ENCODE assay signal across 28 cellular contexts in genomic region chr4:85901500-85901899, GRCh38.
DNase-seq lines count a peak whose midpoint lies in the region; ATAC-seq and TF ChIP-seq lines count a peak whose summit lies in the region.
"Had no signal": no experiment of that assay in that cellular context is flagged by ENCODE, and none has a peak within 500 bp of the region (broad histone marks: within the 10 kb centered on the region; RNA-seq: fewer than 3 reads in every experiment).

No MANE protein-coding gene starts in this region.

- H3K23ac ChIP-seq in IMR-90 (ENCODE audit: low read depth, low read length), result no peak overlapping the region

- no peak overlapping the region for H2BK15ac ChIP-seq in IMR-90 (ENCODE audit: low read depth, low read length)

- no peak overlapping the region for H3K14ac ChIP-seq in IMR-90 (replicated peaks; ENCODE audit: low read depth, low read length)

- no peaks in the 10 kb centered on the region for H3K9me3 ChIP-seq in IMR-90 (ENCODE audit: control insufficient read depth, insufficient read depth, low read length)
- H3K9me3 ChIP-seq: left ventricle myocardium inferior, MG63, Peyer's patch had no signal

- no peak overlapping the region for H4K5ac ChIP-seq in IMR-90 (ENCODE audit: low read depth, low read length)

- H3K18ac ChIP-seq in IMR-90 (ENCODE audit: low read depth, low read length), result no peak overlapping the region

- H4K91ac ChIP-seq in IMR-90 (ENCODE audit: insufficient read depth, low read depth, low read length), result no peak overlapping the region

- dilution Hi-C loops in IMR-90 (cut with HindIII; ENCODE audit: low sequenced_read_pairs, unreplicated experiment), result no loop called here

- TF ChIP-seq RAD21 in IMR-90 (IDR thresholded peaks at IDR 0.05; ENCODE audit: low read length), result no peak

- no peak overlapping the region for H2BK5ac ChIP-seq in IMR-90 (ENCODE audit: low read depth, low read length, poor library complexity, severe bottlenecking)

- H2AK9ac ChIP-seq in IMR-90 (replicated peaks; ENCODE audit: low read depth, low read length, poor library complexity), result no peak overlapping the region

- DNase-seq in DMS53 treated with DMSO at 0.1 percent for 48 hours (lab: John Stamatoyannopoulos, UW; ENCODE audit: unreplicated experiment) (peak; percentile 25), IMR-90 (peak; percentile 43), epithelial cell of esophagus (ENCODE audit: low read depth) (peak; percentile 13), renal cortical epithelial cell (ENCODE audit: low read depth) (peak; percentile 30), NCI-H446 (lab: John Stamatoyannopoulos, UW) (no peak), NCI-H2029 treated with DMSO at 0.1 percent for 48 hours (lab: John Stamatoyannopoulos, UW) (no peak), C1 segment of cervical spinal cord (lab: John Stamatoyannopoulos, UW) (no peak)
- no peak for DNase-seq in activated CD8-positive, alpha-beta memory T cell treated with anti-CD3 and anti-CD28 coated beads, Interleukin-2, amount 50 U/mL, for 48 hours
- DNase-seq: activated CD4-positive, alpha-beta memory T cell treated with anti-CD3 and anti-CD28 coated beads, Interleukin-2, amount 10 ng/mL, durations not matched to agents 7 days and 5 days; aorta; Calu3; central memory CD4-positive, alpha-beta T cell; DND-41; glutamatergic neuron; islet precursor cell; KBM-7; left ventricle myocardium inferior; mesendoderm; MG63; NCI-H1105; NCI-H187; NCI-H2171 treated with DMSO at 0.1 percent for 48 hours; NCI-H524 treated with DMSO at 0.1 percent for 48 hours; Peyer's patch; SHP77 treated with DMSO at 0.1 percent for 48 hours; small intestine; stimulated activated naive B cell treated with anti-CD40 and anti-IgM and Interleukin-4, amounts not matched to agents 10 μg/mL and 1 μg/mL and 100 μg/mL, for 72 hours; substantia nigra had no signal

- no peaks in the 10 kb centered on the region for H3K36me3 ChIP-seq in IMR-90 (ENCODE audit: control insufficient read depth, insufficient read depth, low read length)
- H3K36me3 ChIP-seq: left ventricle myocardium inferior, MG63, Peyer's patch had no signal

- POLR2A ChIA-PET in IMR-90 (lab: Charles Lee; ENCODE audit: unreplicated experiment), result interaction anchor here (0.6 kb wide), 1 partner anchor 92 kb away, joined by 4 read pairs; no protein-coding TSS in a partner anchor

- H3K9ac ChIP-seq in IMR-90 (ENCODE audit: low read depth, low read length), result no peak overlapping the region

- TF ChIP-seq POLR2A in IMR-90 (IDR thresholded peaks at IDR 0.05; ENCODE audit: low read depth, low read length), result no peak

- CTCF ChIA-PET in IMR-90 (lab: Yijun Ruan, JAX), result no interaction called here

- H3K4me3 ChIP-seq in IMR-90 (ENCODE audit: insufficient read depth, low read depth, low read length), result no peak overlapping the region
- H3K4me3 ChIP-seq in epithelial cell of esophagus (ENCODE audit: low read length), result no peak overlapping the region
- H3K4me3 ChIP-seq: left ventricle myocardium inferior, MG63, Peyer's patch had no signal

- H2BK20ac ChIP-seq in IMR-90 (ENCODE audit: low read depth, low read length), result no peak overlapping the region

- H3K9me1 ChIP-seq in IMR-90 (ENCODE audit: insufficient read depth, low read length), result no peaks in the 10 kb centered on the region

- H4K8ac ChIP-seq in IMR-90 (ENCODE audit: low read depth in 2 of 2, low read length in 2 of 2), result no peak overlapping the region

- no peaks in the 10 kb centered on the region for H4K20me1 ChIP-seq in IMR-90 (ENCODE audit: insufficient read depth, low read length)

- intact Hi-C loops in IMR-90 (cut with micrococcal nuclease), result loop anchor here (10.0 kb wide), 1 partner anchor 1207 kb away; no protein-coding TSS in a partner anchor

- H2AK5ac ChIP-seq in IMR-90 (ENCODE audit: low read depth, low read length), result no peak overlapping the region

- no peak overlapping the region for H3K4ac ChIP-seq in IMR-90 (ENCODE audit: low read depth, low read length)

- H2BK120ac ChIP-seq in IMR-90 (ENCODE audit: low read depth, low read length), result no peak overlapping the region

- in situ Hi-C loops in IMR-90 (cut with MboI; ENCODE audit: low sequenced_read_pairs), result no loop called here

- H3K56ac ChIP-seq in IMR-90 (ENCODE audit: extremely low read depth, insufficient read depth, low read length), result no peak overlapping the region

- BruUV-seq in IMR-90 (replicated peaks; lab: Mats Ljungman, UMichigan), result no TSS peak

- H2AFZ ChIP-seq in IMR-90 (replicated peaks; ENCODE audit: low read length, poor library complexity), result no peak overlapping the region

- no peaks in the 10 kb centered on the region for H3K4me1 ChIP-seq in IMR-90 (ENCODE audit: control insufficient read depth, insufficient read depth, low read length)
- H3K4me1 ChIP-seq: Peyer's patch had no signal

- H3K79me1 ChIP-seq in IMR-90 (ENCODE audit: low read depth in 1 of 2, low read length in 2 of 2), result peaks cover 14 to 18% of the 10 kb centered on the region in 2 experiments; a peak in 3 of 4 replicates

- H3K4me2 ChIP-seq in IMR-90 (ENCODE audit: low read depth, low read length), result no peak overlapping the region

- no peaks in the 10 kb centered on the region for H3K27me3 ChIP-seq in IMR-90 (ENCODE audit: control insufficient read depth, insufficient read depth, low read length)
- H3K27me3 ChIP-seq: MG63, Peyer's patch had no signal

- TF ChIP-seq CTCF in IMR-90 (conservative IDR thresholded peaks at IDR 0.05; ENCODE audit: low read depth, low read length) (no peak), epithelial cell of esophagus (IDR thresholded peaks at IDR 0.05; ENCODE audit: insufficient read depth, low read depth, low read length, missing control alignments) (no peak)

- ATAC-seq in IMR-90 (ENCODE audit: low read depth), result peak; percentile 46

- H3K27ac ChIP-seq in IMR-90 (ENCODE audit: insufficient read depth, low read length), result no peak overlapping the region
- H3K27ac ChIP-seq: left ventricle myocardium inferior, Peyer's patch had no signal

TF ChIP-seq in IMR-90, 13 proteins besides CTCF, POLR2A, EP300 and RAD21:
- TF ChIP-seq RFX5 (IDR thresholded peaks at IDR 0.05; ENCODE audit: low read depth, low read length) (no peak), CEBPB (IDR thresholded peaks at IDR 0.05; ENCODE audit: low read depth, low read length) (0 out of 2 replicates have a peak, but pooled peaks have one; percentile 8)

Comparison
In these comparisons a context has a peak if more than half of its experiments do, and no peak if none do; other contexts are left out.
1. DNase-seq: peak in DMS53 treated with DMSO at 0.1 percent for 48 hours (single experiment), IMR-90 (single experiment), epithelial cell of esophagus (single experiment) and renal cortical epithelial cell (single experiment); none in NCI-H446 (0 of 2), activated CD8-positive, alpha-beta memory T cell treated with anti-CD3 and anti-CD28 coated beads, Interleukin-2, amount 50 U/mL, for 48 hours (single experiment), NCI-H2029 treated with DMSO at 0.1 percent for 48 hours (single experiment) and C1 segment of cervical spinal cord (0 of 14).